Comparison of ENCODE assay signal across 8 cellular contexts in the genomic region with DNA sequence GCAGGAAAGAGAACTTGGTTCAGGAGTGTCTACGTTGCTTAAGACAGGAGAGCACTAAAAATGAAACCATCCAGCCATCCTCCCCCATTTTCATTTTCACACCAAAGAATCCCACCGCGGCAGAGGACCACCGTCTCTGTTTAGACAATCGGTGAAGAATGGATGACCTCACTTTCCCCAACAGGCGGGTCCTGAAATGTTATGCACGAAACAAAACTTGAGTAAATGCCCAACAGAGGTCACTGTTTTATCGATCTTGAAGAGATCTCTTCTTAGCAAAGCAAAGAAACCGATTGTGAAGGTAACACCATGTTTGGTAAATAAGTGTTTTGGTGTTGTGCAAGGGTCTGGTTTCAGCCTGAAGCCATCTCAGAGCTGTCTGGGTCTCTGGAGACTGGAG. TPM values are rescaled to one million over a fixed set of nuclear protein-coding genes. Genes with fewer than 3 reads are reported as not detected.
DNase-seq lines count a peak whose midpoint lies in the region; ATAC-seq and TF ChIP-seq lines count a peak whose summit lies in the region.

No MANE protein-coding gene starts in this region.

- H3K27ac ChIP-seq in brain microvascular endothelial cell (peak overlapping the region; percentile 96), sigmoid colon (peak overlapping the region; percentile 21 to 81 (median 72))

- no peak overlapping the region for H3K4me3 ChIP-seq in NB4 (ENCODE audit: low read depth, low read length)
- no peak overlapping the region for H3K4me3 ChIP-seq in brain microvascular endothelial cell (ENCODE audit: low read depth, low read length)
- H3K4me3 ChIP-seq in sigmoid colon: peak overlapping the region in 2 of 4 donors; percentile 1 to 26

- H3K9me3 ChIP-seq in sigmoid colon: no peaks in the 10 kb centered on the region

- WGBS in sigmoid colon, 2 donors: 42 to 59% methylated on average over 9 of the region's 9 CpGs

- H3K4me1 ChIP-seq in sigmoid colon: peaks cover 0 to 54% (median 53%) of the 10 kb centered on the region in 4 donors

- H3K36me3 ChIP-seq in brain microvascular endothelial cell (replicated peaks) (peaks cover 14% of the 10 kb centered on the region), sigmoid colon (no peaks in the 10 kb centered on the region)

- no peak for TF ChIP-seq EP300 in sigmoid colon (IDR thresholded peaks at IDR 0.05)

- intact Hi-C loops in sigmoid colon (cut with DNase I): loop anchor here (5.0 to 10.0 kb wide), 5 partner anchors 57 to 1301 kb away; a partner anchor contains a TSS

- TF ChIP-seq CTCF in NB4 (IDR thresholded peaks at IDR 0.05; ENCODE audit: low read depth, low read length) (no peak), brain microvascular endothelial cell (IDR thresholded peaks at IDR 0.05; ENCODE audit: low read depth, low read length, missing control alignments) (peak; percentile 31), sigmoid colon (IDR thresholded peaks at IDR 0.05) (no peak)

- H3K27me3 ChIP-seq in brain microvascular endothelial cell (replicated peaks): no peaks in the 10 kb centered on the region
- H3K27me3 ChIP-seq in sigmoid colon: no peaks in the 10 kb centered on the region

- TF ChIP-seq POLR2A in NB4 (IDR thresholded peaks at IDR 0.05; ENCODE audit: extremely low read depth, insufficient read length) (no peak), sigmoid colon (IDR thresholded peaks at IDR 0.05) (no peak)

- DNase-seq in NCI-H82 (lab: John Stamatoyannopoulos, UW): peak; percentile 45
- DNase-seq in NCI-H82 treated with DMSO at 0.1 percent for 48 hours (lab: John Stamatoyannopoulos, UW; ENCODE audit: unreplicated experiment): no peak
- peak; percentile 64 for DNase-seq in NB4 (ENCODE audit: low read depth)
- DNase-seq in brain microvascular endothelial cell: peak; percentile 55
- DNase-seq in sigmoid colon: no peak
- DNase-seq in NCI-H774 (lab: John Stamatoyannopoulos, UW): no peak
- DNase-seq in islet precursor cell: no peak

- ATAC-seq in GM19035 (IDR thresholded peaks at IDR 0.05; ENCODE audit: unreplicated experiment): no peak

- in situ Hi-C loops in brain microvascular endothelial cell (cut with HindIII; ENCODE audit: low pct_ligation_motif_present, low sequenced_read_pairs): loop anchor here (25.0 kb wide), 1 partner anchor 163 kb away; no protein-coding TSS in a partner anchor

RNA-seq across cellular contexts. Expression of a gene that starts 1.4 kb away (rescaled TPM):
- total RNA-seq in sigmoid colon: 10 to 100 TPM in 2 of 4 donors, 1 to 10 TPM in 2; 2.1 to 43.3 (median 9.7) TPM
- 10 to 100 TPM in 1 of 3 donors, 1 to 10 TPM in 1, not detected in 1; 5.3 to 13.8 TPM for polyA plus RNA-seq in sigmoid colon

Comparison
In these comparisons a context has a peak if more than half of its experiments do, and no peak if none do; other contexts are left out.
1. DNase-seq: peak in NCI-H82 (single experiment), NB4 (single experiment) and brain microvascular endothelial cell (single experiment); none in NCI-H82 treated with DMSO at 0.1 percent for 48 hours (single experiment), sigmoid colon (single experiment), NCI-H774 (single experiment) and islet precursor cell (single experiment).